In genomic region chr11:128804481-128804880, GRCh38 we compare ENCODE assay signal across 1 cellular context.
A peak's percentile ranks its signal among the peaks of the same experiment; 100 is the strongest.
TF ChIP-seq lines count a peak whose summit lies in the region.

No MANE protein-coding gene starts in this region.

TF ChIP-seq in IMR-90, 13 proteins besides CTCF, POLR2A, EP300 and RAD21:
- TF ChIP-seq CEBPB (IDR thresholded peaks at IDR 0.05; ENCODE audit: low read depth, low read length) (peak; percentile 46; the same call in 1 of the 2 replicates), NFE2L2 (IDR thresholded peaks at IDR 0.05; ENCODE audit: low read depth, low read length) (no peak)
TF ChIP-seq in IMR-90: peak in this region for 1.
